ENCODE assay signal across 28 cellular contexts in the genomic region with DNA sequence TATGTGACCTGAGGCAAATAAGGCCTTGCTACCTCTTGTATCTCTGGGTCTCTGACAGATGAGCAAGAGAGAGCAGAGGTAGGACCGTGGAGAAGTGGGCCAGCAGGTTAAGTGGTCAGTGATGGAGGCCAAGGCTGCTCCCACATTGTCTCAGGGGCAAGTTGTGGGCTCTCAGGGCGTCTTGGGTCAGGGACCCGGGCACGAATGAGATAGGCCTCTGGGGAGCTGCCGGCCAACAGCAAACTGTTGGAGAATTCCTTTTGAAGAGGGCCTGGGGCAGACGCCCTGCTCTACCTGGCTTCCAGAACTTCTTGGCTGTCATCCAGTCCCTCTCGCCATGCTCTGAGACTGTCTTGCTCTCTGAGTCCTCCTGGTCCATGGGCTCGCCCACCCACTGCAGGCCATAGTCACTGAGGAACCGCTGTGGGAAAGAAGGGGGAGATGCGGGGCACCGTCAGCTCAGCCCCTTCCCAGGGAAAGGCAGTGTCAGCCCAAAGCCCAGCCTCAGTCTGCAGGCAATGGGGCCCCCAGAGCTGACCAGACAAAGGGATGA. TPM values are rescaled to one million over a fixed set of nuclear protein-coding genes. Genes with fewer than 3 reads are reported as not detected.
"Had no signal": no experiment of that assay in that cellular context is flagged by ENCODE, and none has a peak within 500 bp of the region (broad histone marks: within the 10 kb centered on the region; RNA-seq: fewer than 3 reads in every experiment).

No MANE protein-coding gene starts in this region.

- H3K36me3 Mint-ChIP-seq: activated naive CD4-positive, alpha-beta T cell treated with anti-CD3 and anti-CD28 coated beads, Interleukin-2, amount 50 U/mL, for 72 hours had no signal

- H3K27me3 Mint-ChIP-seq: stimulated activated naive B cell treated with anti-CD40 and anti-IgM and Interleukin-4, amounts not matched to agents 10 μg/mL and 1 μg/mL and 100 μg/mL, for 72 hours had no signal

- H3K4me3 Mint-ChIP-seq: activated T-cell treated with anti-CD3 and anti-CD28 coated beads, Interleukin-2, amount 50 U/mL, for 72 hours; endodermal cell; immature natural killer cell; nephron; stimulated activated naive B cell treated with anti-CD40 and anti-IgM and Interleukin-4, amounts not matched to agents 10 μg/mL and 1 μg/mL and 100 μg/mL, for 72 hours; T-helper 2 cell treated with Interferon-gamma antibody and Interleukin-4, amounts not matched to agents 5 μg/mL and 100 μg/mL, for 36 hours had no signal

- H3K27ac Mint-ChIP-seq: activated naive CD4-positive, alpha-beta T cell treated with anti-CD3 and anti-CD28 coated beads, Interleukin-2, amount 50 U/mL, for 72 hours; activated T-cell treated with anti-CD3 and anti-CD28 coated beads, Interleukin-2, amount 50 U/mL, for 72 hours; endodermal cell; nephron had no signal

- ATAC-seq: activated naive CD4-positive, alpha-beta T cell treated with anti-CD3 and anti-CD28 coated beads, Interleukin-2, amount 50 U/mL, for 72 hours; activated T-cell treated with anti-CD3 and anti-CD28 coated beads, Interleukin-2, amount 50 U/mL, for 72 hours; esophagus mucosa; foreskin keratinocyte; heart left ventricle; left lung; lower lobe of right lung; mucosa of descending colon; sciatic nerve; stimulated activated naive B cell treated with anti-CD40 and anti-IgM and Interleukin-4, amounts not matched to agents 10 μg/mL and 1 μg/mL and 100 μg/mL, for 72 hours had no signal

- DNase-seq: activated CD4-positive, alpha-beta T cell treated with anti-CD3 and anti-CD28 coated beads for 4 hours; activated CD4-positive, alpha-beta T cell treated with anti-CD3 and anti-CD28 coated beads, Interleukin-2, amount 50 U/mL, for 48 hours; activated CD4-positive, CD25-positive, alpha-beta regulatory T cell; activated naive CD4-positive, alpha-beta T cell; activated T-cell treated with anti-CD3 and anti-CD28 coated beads, Interleukin-2, amount 50 U/mL, for 72 hours; central memory CD4-positive, alpha-beta T cell; endodermal cell; foreskin keratinocyte; heart left ventricle; hypothalamus; immature natural killer cell; left lung; lower lobe of right lung; mesendoderm; mucosa of descending colon; ovary; retina; stimulated activated CD4-positive, alpha-beta T cell treated with anti-CD3 and anti-CD28 coated beads, Interleukin-1b, Interleukin-23, amount 100 ng/mL, for 48 hours; stimulated activated CD4-positive, alpha-beta T cell treated with anti-CD3 and anti-CD28 coated beads, Interleukin-4, amount 100 ng/mL, for 4 hours; stimulated activated CD8-positive, alpha-beta memory T cell treated with anti-CD3 and anti-CD28 coated beads, Interleukin-4, amount 100 ng/mL, for 48 hours; stimulated activated naive B cell treated with anti-CD40 and anti-IgM and Interleukin-4, amounts not matched to agents 10 μg/mL and 1 μg/mL and 100 μg/mL, for 72 hours had no signal

- H3K9me3 Mint-ChIP-seq: activated naive CD4-positive, alpha-beta T cell treated with anti-CD3 and anti-CD28 coated beads, Interleukin-2, amount 50 U/mL, for 72 hours; activated T-cell treated with anti-CD3 and anti-CD28 coated beads, Interleukin-2, amount 50 U/mL, for 72 hours; endodermal cell; immature natural killer cell; nephron; stimulated activated naive B cell treated with anti-CD40 and anti-IgM and Interleukin-4, amounts not matched to agents 10 μg/mL and 1 μg/mL and 100 μg/mL, for 72 hours; T-helper 2 cell treated with Interferon-gamma antibody and Interleukin-4, amounts not matched to agents 5 μg/mL and 100 μg/mL, for 36 hours had no signal

RNA-seq across cellular contexts. Expression of a gene that starts 23.8 kb away (rescaled TPM):
- total RNA-seq: kidney epithelial cell, myocyte had no signal

RNA-seq across cellular contexts. Expression of a gene that starts 59.9 kb away (rescaled TPM):
- total RNA-seq: myocyte, sciatic nerve had no signal
- polyA plus RNA-seq: heart left ventricle had no signal
